11 cellular contexts compared by ENCODE assay signal in genomic region chr11:69654660-69655478, GRCh38. TPM values are rescaled to one million over a fixed set of nuclear protein-coding genes. Genes with fewer than 3 reads are reported as not detected.
DNase-seq lines count a peak whose midpoint lies in the region; ATAC-seq, FAIRE-seq and TF ChIP-seq lines count a peak whose summit lies in the region.
"Had no signal": no experiment of that assay in that cellular context is flagged by ENCODE, and none has a peak within 500 bp of the region (broad histone marks: within the 10 kb centered on the region; RNA-seq: fewer than 3 reads in every experiment).

No MANE protein-coding gene starts in this region.

- H3K4me1 Mint-ChIP-seq in astrocyte (ENCODE audit: low read depth, unreplicated experiment): peaks cover 7% of the 10 kb centered on the region
- no peaks in the 10 kb centered on the region for H3K4me1 Mint-ChIP-seq in stimulated activated effector memory CD8-positive, alpha-beta T cell treated with anti-CD3 and anti-CD28 coated beads, Interleukin-12 subunit alpha, Interleukin-12 subunit beta, amount 100 ng/mL, for 72 hours
- H3K4me1 Mint-ChIP-seq: activated naive CD4-positive, alpha-beta T cell treated with anti-CD3 and anti-CD28 coated beads, Interleukin-2, amount 50 U/mL, for 24 hours had no signal

- H3K9me3 Mint-ChIP-seq in astrocyte (ENCODE audit: unreplicated experiment): no peaks in the 10 kb centered on the region
- no peaks in the 10 kb centered on the region for H3K9me3 Mint-ChIP-seq in stimulated activated effector memory CD8-positive, alpha-beta T cell treated with anti-CD3 and anti-CD28 coated beads, Interleukin-12 subunit alpha, Interleukin-12 subunit beta, amount 100 ng/mL, for 72 hours
- H3K9me3 Mint-ChIP-seq: activated naive CD4-positive, alpha-beta T cell treated with anti-CD3 and anti-CD28 coated beads, Interleukin-2, amount 50 U/mL, for 24 hours had no signal

- no peak overlapping the region for H3K4me3 Mint-ChIP-seq in astrocyte (ENCODE audit: unreplicated experiment)
- H3K4me3 Mint-ChIP-seq in stimulated activated effector memory CD8-positive, alpha-beta T cell treated with anti-CD3 and anti-CD28 coated beads, Interleukin-12 subunit alpha, Interleukin-12 subunit beta, amount 100 ng/mL, for 72 hours: no peak overlapping the region
- H3K4me3 Mint-ChIP-seq: activated naive CD4-positive, alpha-beta T cell treated with anti-CD3 and anti-CD28 coated beads, Interleukin-2, amount 50 U/mL, for 24 hours had no signal

- no peak overlapping the region for H2AFZ ChIP-seq in astrocyte (ENCODE audit: low read depth, low read length)

- no peaks in the 10 kb centered on the region for H3K27me3 ChIP-seq in astrocyte (ENCODE audit: insufficient read depth, low read length)
- H3K27me3 ChIP-seq in testis: no peaks in the 10 kb centered on the region
- no peaks in the 10 kb centered on the region for H3K27me3 ChIP-seq in uterus

- H3K9me3 ChIP-seq in astrocyte (ENCODE audit: insufficient read depth, low read depth, low read length) (no peaks in the 10 kb centered on the region), mesodermal cell (ENCODE audit: control insufficient read depth, low read length) (no peaks in the 10 kb centered on the region), testis (no peaks in the 10 kb centered on the region), uterus (no peaks in the 10 kb centered on the region)

- no peak for TF ChIP-seq CTCF in LNCaP clone FGC (IDR thresholded peaks at IDR 0.05; ENCODE audit: control insufficient read depth, extremely low read depth, insufficient read depth)
- TF ChIP-seq CTCF in astrocyte (IDR thresholded peaks at IDR 0.05; ENCODE audit: insufficient read depth, low read depth, low read length): no peak
- TF ChIP-seq CTCF in testis (IDR thresholded peaks at IDR 0.05): no peak
- TF ChIP-seq CTCF in uterus (IDR thresholded peaks at IDR 0.05): no peak

- ATAC-seq in stimulated activated effector memory CD8-positive, alpha-beta T cell treated with anti-CD3 and anti-CD28 coated beads, Interleukin-12 subunit alpha, Interleukin-12 subunit beta, amount 100 ng/mL, for 72 hours: no peak

- H4K20me1 ChIP-seq in astrocyte (ENCODE audit: insufficient read depth, low read length): peaks cover 52% of the 10 kb centered on the region

- intact Hi-C loops in testis (cut with DNase I; ENCODE audit: low total_unique reads): no loop called here
- intact Hi-C loops in uterus (cut with DNase I; ENCODE audit: low total_unique reads): no loop called here

- H3K4me1 ChIP-seq in astrocyte (ENCODE audit: insufficient read depth, low read length) (peaks cover 15% of the 10 kb centered on the region), mesodermal cell (ENCODE audit: control insufficient read depth, insufficient read depth, low read length, poor library complexity, severe bottlenecking) (peaks cover 20% of the 10 kb centered on the region), testis (no peaks in the 10 kb centered on the region), uterus (no peaks in the 10 kb centered on the region)

- TF ChIP-seq POLR2A in testis (IDR thresholded peaks at IDR 0.05) (no peak), uterus (IDR thresholded peaks at IDR 0.05) (no peak)

- no peak overlapping the region for H3K9ac ChIP-seq in astrocyte (ENCODE audit: low read length)

- peak overlapping the region; percentile 36 for H3K4me3 ChIP-seq in LNCaP clone FGC (ENCODE audit: low read depth, low read length)
- no peak overlapping the region for H3K4me3 ChIP-seq in astrocyte (ENCODE audit: insufficient read depth, low read depth, low read length)
- no peak overlapping the region for H3K4me3 ChIP-seq in mesodermal cell (ENCODE audit: extremely low read depth, insufficient read depth, low read length, poor library complexity, severe bottlenecking)
- no peak overlapping the region for H3K4me3 ChIP-seq in testis
- no peak overlapping the region for H3K4me3 ChIP-seq in uterus

- peaks cover 2% of the 10 kb centered on the region for H3K27me3 Mint-ChIP-seq in astrocyte (ENCODE audit: low read depth, unreplicated experiment)
- H3K27me3 Mint-ChIP-seq: activated naive CD4-positive, alpha-beta T cell treated with anti-CD3 and anti-CD28 coated beads, Interleukin-2, amount 50 U/mL, for 24 hours had no signal

- peaks cover 13% of the 10 kb centered on the region for H3K36me3 Mint-ChIP-seq in astrocyte (ENCODE audit: low read depth, unreplicated experiment)
- H3K36me3 Mint-ChIP-seq in stimulated activated effector memory CD8-positive, alpha-beta T cell treated with anti-CD3 and anti-CD28 coated beads, Interleukin-12 subunit alpha, Interleukin-12 subunit beta, amount 100 ng/mL, for 72 hours: peaks cover 6% of the 10 kb centered on the region

- no peak for FAIRE-seq in astrocyte (lab: Jason Lieb, UNC)

- no peak overlapping the region for H3K4me2 ChIP-seq in astrocyte (ENCODE audit: low read length)

- H3K27ac ChIP-seq in astrocyte (ENCODE audit: low read depth, low read length): no peak overlapping the region
- H3K27ac ChIP-seq in mesodermal cell (ENCODE audit: low read depth, low read length, severe bottlenecking): peak overlapping the region; percentile 29
- H3K27ac ChIP-seq in testis: no peak overlapping the region
- no peak overlapping the region for H3K27ac ChIP-seq in uterus

- H3K36me3 ChIP-seq in astrocyte (ENCODE audit: insufficient read depth, low read length) (peaks cover 36% of the 10 kb centered on the region), mesodermal cell (ENCODE audit: control insufficient read depth, insufficient read depth, low read length) (peaks cover 46% of the 10 kb centered on the region), testis (ENCODE audit: low read depth, missing control alignments) (no peaks in the 10 kb centered on the region), uterus (no peaks in the 10 kb centered on the region)

- 92 to 95% methylated on average over 23 of the region's 27 CpGs for WGBS in mesodermal cell (ENCODE audit: insufficient coverage in 2 of 2), 2 experiments
- WGBS in testis, 2 donors: 81 to 87% methylated on average over 20 to 24 of the region's 27 CpGs

- peak overlapping the region; percentile 34 for H3K27ac Mint-ChIP-seq in astrocyte (ENCODE audit: unreplicated experiment)
- H3K27ac Mint-ChIP-seq in stimulated activated effector memory CD8-positive, alpha-beta T cell treated with anti-CD3 and anti-CD28 coated beads, Interleukin-12 subunit alpha, Interleukin-12 subunit beta, amount 100 ng/mL, for 72 hours: no peak overlapping the region
- H3K27ac Mint-ChIP-seq: activated naive CD4-positive, alpha-beta T cell treated with anti-CD3 and anti-CD28 coated beads, Interleukin-2, amount 50 U/mL, for 24 hours had no signal

- peaks cover 10% of the 10 kb centered on the region for H3K79me2 ChIP-seq in astrocyte (ENCODE audit: insufficient read depth, low read length)

- DNase-seq in DMS53 (lab: John Stamatoyannopoulos, UW): peak; percentile 98
- DNase-seq in LNCaP clone FGC (ENCODE audit: low read depth): peak; percentile 93
- DNase-seq in astrocyte (ENCODE audit: low read depth): no peak
- no peak for DNase-seq in stimulated activated effector memory CD8-positive, alpha-beta T cell treated with anti-CD3 and anti-CD28 coated beads, Interleukin-12 subunit alpha, Interleukin-12 subunit beta, amount 100 ng/mL, for 72 hours (ENCODE audit: low spot score in 2 of 2)
- no peak for DNase-seq in testis
- no peak for DNase-seq in uterus
- no peak for DNase-seq in occipital lobe (lab: John Stamatoyannopoulos, UW)
- DNase-seq: left cardiac atrium, NCI-H187 had no signal

RNA-seq across cellular contexts. Expression of gene CCND1, which starts 13.9 kb away (rescaled TPM):
- 248 and 482 TPM in 2 replicates for total RNA-seq in astrocyte
- polyA plus RNA-seq in mesodermal cell (2013, experiment 1 of 2): 278 TPM
- polyA plus RNA-seq in mesodermal cell (2013, experiment 2 of 2): 285 TPM
- 10 to 100 TPM in 1 of 2 donors, 1 to 10 TPM in 1; 8.8 to 13.7 TPM for total RNA-seq in testis
- 16.4 TPM for polyA plus RNA-seq in testis (ENCODE audit: insufficient read depth, low read depth, low replicate concordance)
- 10 to 100 TPM in 3 of 4 donors, 1 to 10 TPM in 1; 2.9 to 96.5 (median 20.5) TPM for total RNA-seq in uterus
- total RNA-seq in occipital lobe: 14.0 TPM

RNA-seq across cellular contexts. Expression of gene LTO1, which starts 20.3 kb away (rescaled TPM):
- 17.6 and 20.0 TPM in 2 replicates for total RNA-seq in astrocyte
- polyA plus RNA-seq in mesodermal cell (2013, experiment 1 of 2): 12.1 TPM
- 13.3 TPM for polyA plus RNA-seq in mesodermal cell (2013, experiment 2 of 2)
- 10 to 100 TPM; 38.0 to 38.7 TPM for total RNA-seq in testis
- 27.0 TPM for polyA plus RNA-seq in testis (ENCODE audit: insufficient read depth, low read depth, low replicate concordance)
- total RNA-seq in uterus: 10 to 100 TPM in 2 of 4 donors, 1 to 10 TPM in 2; 4.1 to 30.7 (median 17.4) TPM
- total RNA-seq in occipital lobe: 17.9 TPM

RNA-seq across cellular contexts. Expression of gene FGF19, which starts 49.0 kb away (rescaled TPM):
- total RNA-seq in astrocyte: not detected in 2 replicates
- polyA plus RNA-seq in mesodermal cell (2013, experiment 1 of 2): 14.5 TPM
- 20.7 TPM for polyA plus RNA-seq in mesodermal cell (2013, experiment 2 of 2)
- total RNA-seq in testis: under 1 TPM; 0.31 TPM
- polyA plus RNA-seq in testis (ENCODE audit: insufficient read depth, low read depth, low replicate concordance): 0.37 TPM
- total RNA-seq in uterus: under 1 TPM in 1 of 4 donors, not detected in 3; 0.97 TPM
- total RNA-seq in occipital lobe: not detected
- total RNA-seq: left cardiac atrium had no signal

Comparison
In these comparisons a context has a peak if more than half of its experiments do, and no peak if none do; other contexts are left out.
1. DNase-seq: peak in DMS53 (single experiment) and LNCaP clone FGC (single experiment); none in astrocyte (single experiment), stimulated activated effector memory CD8-positive, alpha-beta T cell treated with anti-CD3 and anti-CD28 coated beads, Interleukin-12 subunit alpha, Interleukin-12 subunit beta, amount 100 ng/mL, for 72 hours (0 of 2), testis (single experiment), uterus (0 of 2) and occipital lobe (single experiment).